ENCODE assay signal across 8 cellular contexts in genomic region chr7:94907420-94908203, GRCh38. TPM values are rescaled to one million over a fixed set of nuclear protein-coding genes. Genes with fewer than 3 reads are reported as not detected.
DNase-seq lines count a peak whose midpoint lies in the region; TF ChIP-seq lines count a peak whose summit lies in the region.

Gene PPP1R9A, plus strand, starts transcription at chr7:94907594. Its CDS starts 2,520 bp downstream, at chr7:94910114.

- peaks cover 22% of the 10 kb centered on the region for H3K4me1 ChIP-seq in smooth muscle cell (ENCODE audit: low read depth)

- POLR2A ChIA-PET in AG04450 (lab: Yijun Ruan, JAX): no interaction called here

- peak within 1 kb of the TSS; percentile 99 for H2AFZ ChIP-seq in smooth muscle cell (ENCODE audit: low read depth)

- CTCF ChIA-PET in AG04450 (lab: Charles Lee): no interaction called here

- peak within 1 kb of the TSS; percentile 43 for H3K9ac ChIP-seq in smooth muscle cell (ENCODE audit: low read depth)

- peak; percentile 10; the same call in 1 of the 2 replicates for TF ChIP-seq CTCF in AG04450 (IDR thresholded peaks at IDR 0.05; ENCODE audit: low read depth, low read length)
- no peak for TF ChIP-seq CTCF in smooth muscle cell (IDR thresholded peaks at IDR 0.05; ENCODE audit: borderline replicate concordance, insufficient read depth, poor library complexity, severe bottlenecking)

- H3K79me2 ChIP-seq in smooth muscle cell (ENCODE audit: low read depth): no peaks in the 10 kb centered on the region

- no peaks in the 10 kb centered on the region for H4K20me1 ChIP-seq in smooth muscle cell (ENCODE audit: low read depth)

- no peak within 1 kb of the TSS for H3K27ac ChIP-seq in AG04450 (ENCODE audit: low read depth, low read length)
- no peak within 1 kb of the TSS for H3K27ac ChIP-seq in smooth muscle cell (ENCODE audit: low read depth)

- H3K4me3 ChIP-seq in AG04450 (ENCODE audit: low read depth, low read length): peak within 1 kb of the TSS; percentile 37
- peak within 1 kb of the TSS; percentile 78 for H3K4me3 ChIP-seq in smooth muscle cell

- 1% methylated on average over 73 of the region's 95 CpGs for WGBS in smooth muscle cell (ENCODE audit: low lambda C conversion rate)

- no peaks in the 10 kb centered on the region for H3K36me3 ChIP-seq in smooth muscle cell (ENCODE audit: low read depth)

- no peak for DNase-seq in AG04450 (ENCODE audit: low read depth, low spot score)
- peak; percentile 16 for DNase-seq in H4 (ENCODE audit: low spot score)
- DNase-seq in NCI-H524 treated with DMSO at 0.1 percent for 48 hours (lab: John Stamatoyannopoulos, UW): peak; percentile 13
- DNase-seq in cerebellum (ENCODE audit: low spot score): peak; percentile 59
- peak; percentile 80 for DNase-seq in kidney tubule cell (ENCODE audit: low spot score)
- DNase-seq in smooth muscle cell (lab: John Stamatoyannopoulos, UW; ENCODE audit: unreplicated experiment): no peak
- no peak for DNase-seq in HUDEP-2 (lab: John Stamatoyannopoulos, UW; ENCODE audit: unreplicated experiment in 76 of 76)
- DNase-seq in SIG-M5 treated with dmso at 0.1 percent for 504 hours (lab: John Stamatoyannopoulos, UW; ENCODE audit: unreplicated experiment): no peak

- H3K27me3 ChIP-seq in AG04450 (ENCODE audit: control insufficient read depth, insufficient read depth, low read length): peaks cover 25% of the 10 kb centered on the region
- no peaks in the 10 kb centered on the region for H3K27me3 ChIP-seq in smooth muscle cell (ENCODE audit: low read depth)

- H3K9me3 ChIP-seq in AG04450 (ENCODE audit: control insufficient read depth, insufficient read depth, low read length) (no peaks in the 10 kb centered on the region), smooth muscle cell (replicated peaks; ENCODE audit: low read depth) (no peaks in the 10 kb centered on the region)

- H3K4me2 ChIP-seq in smooth muscle cell: peak within 1 kb of the TSS; percentile 99

- peaks cover 4% of the 10 kb centered on the region for H3F3A ChIP-seq in smooth muscle cell (ENCODE audit: low read depth)

RNA-seq across cellular contexts. Expression of gene PPP1R9A, which starts in this region (rescaled TPM):
- polyA plus RNA-seq in AG04450 (2011; rRNA removed) (0.02 TPM in 1 of 2 replicates, not detected in the other), smooth muscle cell (0.22 and 4.7 TPM in 2 replicates)
- not detected in 2 replicates for polyA minus RNA-seq in AG04450 (2011; rRNA and poly(A)+ RNA removed)
- total RNA-seq in H4 (2014; rRNA removed; shearing (Covaris generic)): 0.52 and 0.62 TPM in 2 replicates
- total RNA-seq in cerebellum (62.0 TPM), smooth muscle cell (1.6 and 1.8 TPM in 2 replicates)

Comparison
In these comparisons a context has a peak if more than half of its experiments do, and no peak if none do; other contexts are left out.
1. RNA of gene PPP1R9A (total RNA-seq): 62.0 TPM in cerebellum (single experiment); 1.6 to 1.8 TPM in smooth muscle cell and 0.52 to 0.62 TPM in H4; every median in the first group is over 10 times any median in the second.
2. Peak in DNase-seq in H4; RNA of the gene not detected or under 1 TPM.
3. DNase-seq: peak in NCI-H524 treated with DMSO at 0.1 percent for 48 hours (single experiment), cerebellum (single experiment) and kidney tubule cell (single experiment); none in AG04450 (single experiment), smooth muscle cell (single experiment), HUDEP-2 (0 of 76) and SIG-M5 treated with dmso at 0.1 percent for 504 hours (single experiment).